Comparison of ENCODE assay signal across 7 cellular contexts in genomic region chr4:9000505-9001001, GRCh38.
DNase-seq lines count a peak whose midpoint lies in the region; ATAC-seq and TF ChIP-seq lines count a peak whose summit lies in the region.
"Not testable (repeated sequence)": the region's sequence is repeated elsewhere in the genome, so short reads cannot be mapped to it uniquely, and the experiment has no call there.

No MANE protein-coding gene starts in this region.

- not testable (repeated sequence) for DNase-seq in GM12864 (ENCODE audit: low read depth)
- DNase-seq in NCI-H1105 (lab: John Stamatoyannopoulos, UW): peak; percentile 7
- peak; percentile 52 for DNase-seq in WERI-Rb-1
- peak; percentile 75 for DNase-seq in activated naive CD8-positive, alpha-beta T cell treated with anti-CD3 and anti-CD28 coated beads, Interleukin-2, amount 10 ng/mL, durations not matched to agents 7 days and 5 days
- DNase-seq in fibroblast of mammary gland (ENCODE audit: low read depth): peak; percentile 16
- DNase-seq in medulla oblongata (ENCODE audit: extremely low spot score): peak; percentile 17
- peak; percentile 15 to 41 (median 36) for DNase-seq in stimulated activated CD4-positive, alpha-beta T cell treated with anti-CD3 and anti-CD28 coated beads, Interleukin-12 subunit alpha, Interleukin-12 subunit beta, amount 100 ng/mL, for 48 hours (ENCODE audit: low read depth in 2 of 3, low spot score in 1 of 3)

- POLR2A ChIA-PET in activated naive CD8-positive, alpha-beta T cell treated with anti-CD3 and anti-CD28 coated beads, Interleukin-2, amount 10 ng/mL, durations not matched to agents 7 days and 5 days (lab: Charles Lee): not testable (repeated sequence)

- H3K27me3 Mint-ChIP-seq in activated naive CD8-positive, alpha-beta T cell treated with anti-CD3 and anti-CD28 coated beads, Interleukin-2, amount 10 ng/mL, durations not matched to agents 7 days and 5 days: not testable (repeated sequence)

- H3K36me3 ChIP-seq in WERI-Rb-1: not testable (repeated sequence)

- H3K4me3 ChIP-seq in GM12864 (ENCODE audit: low read depth, low read length); fibroblast of mammary gland (ENCODE audit: control insufficient read depth, low read depth, low read length): not testable (repeated sequence)
- H3K4me3 ChIP-seq in WERI-Rb-1 (ENCODE audit: low read depth, low read length): peak overlapping the region; percentile 44

- peaks cover 46% of the 10 kb centered on the region for H3K27me3 ChIP-seq in WERI-Rb-1 (ENCODE audit: insufficient read depth, low read depth, severe bottlenecking)

- H3K9me3 Mint-ChIP-seq in activated naive CD8-positive, alpha-beta T cell treated with anti-CD3 and anti-CD28 coated beads, Interleukin-2, amount 10 ng/mL, durations not matched to agents 7 days and 5 days: not testable (repeated sequence)

- not testable (repeated sequence) for H3K36me3 Mint-ChIP-seq in activated naive CD8-positive, alpha-beta T cell treated with anti-CD3 and anti-CD28 coated beads, Interleukin-2, amount 10 ng/mL, durations not matched to agents 7 days and 5 days

- not testable (repeated sequence) for H3K27ac ChIP-seq in WERI-Rb-1

- peak; percentile 56 for ATAC-seq in activated naive CD8-positive, alpha-beta T cell treated with anti-CD3 and anti-CD28 coated beads, Interleukin-2, amount 10 ng/mL, durations not matched to agents 7 days and 5 days (ENCODE audit: low read depth)

- TF ChIP-seq CTCF in GM12864 (IDR thresholded peaks at IDR 0.05; ENCODE audit: low read depth, low read length, missing control alignments) (peak; percentile 58), WERI-Rb-1 (IDR thresholded peaks at IDR 0.05; ENCODE audit: low read depth, low read length) (peak; percentile 86)
- not testable (repeated sequence) for TF ChIP-seq CTCF in fibroblast of mammary gland (conservative IDR thresholded peaks at IDR 0.05; ENCODE audit: control insufficient read depth, insufficient read depth, low read depth, low read length)

- not testable (repeated sequence) for H3K9me3 ChIP-seq in WERI-Rb-1 (ENCODE audit: severe bottlenecking)

- H3K4me1 Mint-ChIP-seq in activated naive CD8-positive, alpha-beta T cell treated with anti-CD3 and anti-CD28 coated beads, Interleukin-2, amount 10 ng/mL, durations not matched to agents 7 days and 5 days: not testable (repeated sequence)

- H3K27ac Mint-ChIP-seq in activated naive CD8-positive, alpha-beta T cell treated with anti-CD3 and anti-CD28 coated beads, Interleukin-2, amount 10 ng/mL, durations not matched to agents 7 days and 5 days: not testable (repeated sequence)

- H3K4me3 Mint-ChIP-seq in activated naive CD8-positive, alpha-beta T cell treated with anti-CD3 and anti-CD28 coated beads, Interleukin-2, amount 10 ng/mL, durations not matched to agents 7 days and 5 days: not testable (repeated sequence)
